ENCODE assay signal across 9 cellular contexts in genomic region chr19:20661150-20661819, GRCh38. TPM values are rescaled to one million over a fixed set of nuclear protein-coding genes. Genes with fewer than 3 reads are reported as not detected.
A peak's percentile ranks its signal among the peaks of the same experiment; 100 is the strongest.
DNase-seq lines count a peak whose midpoint lies in the region; ATAC-seq and TF ChIP-seq lines count a peak whose summit lies in the region.
"Had no signal": no experiment of that assay in that cellular context is flagged by ENCODE, and none has a peak within 500 bp of the region (broad histone marks: within the 10 kb centered on the region; RNA-seq: fewer than 3 reads in every experiment).

TSS of gene ZNF626 (minus strand) at chr19:20661571. CDS start at chr19:20661446, 125 bp downstream.

- in situ Hi-C loops in Caki2 (cut with HindIII; ENCODE audit: low pct_unique_long_range_greater_than_20kb, low sequenced_read_pairs) = no loop called here

- H3K36me3 Mint-ChIP-seq in GM23338 (ENCODE audit: low read depth) = peaks cover 38% of the 10 kb centered on the region
- H3K36me3 Mint-ChIP-seq in activated CD4-positive, alpha-beta memory T cell treated with anti-CD3 and anti-CD28 coated beads for 36 hours = peaks cover 48% of the 10 kb centered on the region

- peak within 1 kb of the TSS; percentile 69; the same call in 1 of the 2 replicates for H2AFZ ChIP-seq in GM23338

- peaks cover 7% of the 10 kb centered on the region for H3K27me3 Mint-ChIP-seq in GM23338 (ENCODE audit: insufficient read depth, low read depth, poor library complexity)
- H3K27me3 Mint-ChIP-seq in activated CD4-positive, alpha-beta memory T cell treated with anti-CD3 and anti-CD28 coated beads for 36 hours = no peaks in the 10 kb centered on the region

- CTCF ChIA-PET in activated CD4-positive, alpha-beta memory T cell treated with anti-CD3 and anti-CD28 coated beads for 36 hours (lab: Charles Lee) = interaction anchor here (0.6 to 1.1 kb wide), 4 partner anchors 115 to 663 kb away, joined by 3 to 4 read pairs (median 3); partner anchors contain the start of gene ZNF66

- H3K4me3 Mint-ChIP-seq in GM23338 = peak within 1 kb of the TSS; percentile 96
- peak within 1 kb of the TSS; percentile 91 for H3K4me3 Mint-ChIP-seq in activated CD4-positive, alpha-beta memory T cell treated with anti-CD3 and anti-CD28 coated beads for 36 hours

- H3K27ac ChIP-seq in GM23338 (ENCODE audit: low read depth) = peak within 1 kb of the TSS; percentile 83
- peak within 1 kb of the TSS in 56 of 59 donors; percentile 39 to 92 (median 80) for H3K27ac ChIP-seq in dorsolateral prefrontal cortex
- peak within 1 kb of the TSS; percentile 77 to 81 for H3K27ac ChIP-seq in left lung
- H3K27ac ChIP-seq: KMS-11 had no signal

- intact Hi-C loops in activated CD4-positive, alpha-beta memory T cell treated with anti-CD3 and anti-CD28 coated beads for 36 hours (cut with micrococcal nuclease) = loop anchor here (1.0 to 10.0 kb wide), 5 partner anchors 94 to 424 kb away; partner anchors contain the start of genes ZNF430, ZNF66 and ZNF737
- intact Hi-C loops in dorsolateral prefrontal cortex (cut with DNase I) (loop anchor here (2.0 to 10.0 kb wide), 4 partner anchors 96 to 416 kb away; partner anchors contain the start of genes ZNF66 (in 2 of the 2), ZNF737 (in 1 of the 2) and ZNF85 (in 1 of the 2)), left lung (cut with DNase I) (no loop called here)

- peak within 1 kb of the TSS; percentile 98 for H3K27ac Mint-ChIP-seq in GM23338
- H3K27ac Mint-ChIP-seq in activated CD4-positive, alpha-beta memory T cell treated with anti-CD3 and anti-CD28 coated beads for 36 hours = peak within 1 kb of the TSS; percentile 90

- H3K9me3 ChIP-seq in left lung = peaks cover 0 to 39% of the 10 kb centered on the region in 2 donors

- H3K4me1 ChIP-seq in GM23338 (ENCODE audit: insufficient read depth) = peaks cover 18% of the 10 kb centered on the region; the same call in 1 of the 2 replicates
- H3K4me1 ChIP-seq in left lung = peaks cover 0 to 22% of the 10 kb centered on the region in 2 donors

- H3K4me3 ChIP-seq in GM23338 (peak within 1 kb of the TSS; percentile 76), dorsolateral prefrontal cortex (peak within 1 kb of the TSS; percentile 59 to 94 (median 81)), left lung (peak within 1 kb of the TSS; percentile 59 to 69)

- peaks cover 29% of the 10 kb centered on the region for H4K20me1 ChIP-seq in GM23338 (replicated peaks; ENCODE audit: insufficient read depth)

- no peaks in the 10 kb centered on the region for H3K27me3 ChIP-seq in GM23338 (ENCODE audit: insufficient read depth)
- no peaks in the 10 kb centered on the region for H3K27me3 ChIP-seq in dorsolateral prefrontal cortex
- no peaks in the 10 kb centered on the region for H3K27me3 ChIP-seq in left lung

- no peaks in the 10 kb centered on the region for H3F3A ChIP-seq in GM23338 (replicated peaks; ENCODE audit: low read depth)

- no peaks in the 10 kb centered on the region; the same call in 2 of the 3 replicates for H3K9me3 Mint-ChIP-seq in GM23338
- peaks cover 33% of the 10 kb centered on the region for H3K9me3 Mint-ChIP-seq in activated CD4-positive, alpha-beta memory T cell treated with anti-CD3 and anti-CD28 coated beads for 36 hours

- TF ChIP-seq CTCF in GM23338 (conservative IDR thresholded peaks at IDR 0.05; ENCODE audit: low read depth in 2 of 2) = no peak
- TF ChIP-seq CTCF in dorsolateral prefrontal cortex (IDR thresholded peaks at IDR 0.05 in 54 of 56, conservative IDR thresholded peaks at IDR 0.05 in 2 of 56; ENCODE audit: low read depth in 1 of 56, partially characterized antibody in 56 of 56) = peak in 6 of 56 donors; percentile 11 to 18 (median 14)
- no peak for TF ChIP-seq CTCF in left lung (IDR thresholded peaks at IDR 0.05)

- peaks cover 34% of the 10 kb centered on the region for H3K4me1 Mint-ChIP-seq in GM23338
- H3K4me1 Mint-ChIP-seq in activated CD4-positive, alpha-beta memory T cell treated with anti-CD3 and anti-CD28 coated beads for 36 hours (ENCODE audit: low read depth) = peaks cover 43% of the 10 kb centered on the region

- POLR2A ChIA-PET in activated CD4-positive, alpha-beta memory T cell treated with anti-CD3 and anti-CD28 coated beads for 36 hours (lab: Charles Lee) = interaction anchor here (1.0 to 1.6 kb wide), 6 partner anchors 96 to 667 kb away, joined by 3 to 11 read pairs (median 5); partner anchors contain the start of genes ZNF430, ZNF66, ZNF737 and ZNF85

- peak within 1 kb of the TSS; percentile 83 for H3K4me2 ChIP-seq in GM23338
- H3K4me2 ChIP-seq: KMS-11 had no signal

- H3K36me3 ChIP-seq in GM23338 (ENCODE audit: insufficient read depth) (peaks cover 11% of the 10 kb centered on the region; the same call in 1 of the 2 replicates), left lung (peaks cover 0 to 29% of the 10 kb centered on the region in 2 donors)

- H3K79me2 ChIP-seq in GM23338 (replicated peaks; ENCODE audit: insufficient read depth) = peaks cover 50% of the 10 kb centered on the region

- ATAC-seq in GM23338 = peak; percentile 89
- ATAC-seq in left lung = peak; percentile 99

- H3K9me2 ChIP-seq in GM23338 (ENCODE audit: insufficient read depth) = no peaks in the 10 kb centered on the region

- DNase-seq in Caki2 (ENCODE audit: low read depth) = peak; percentile 93
- DNase-seq in GM23338 (ENCODE audit: low spot score) = peak; percentile 100
- peak; percentile 90 to 92 for DNase-seq in NCI-H2081 (lab: John Stamatoyannopoulos, UW)
- DNase-seq in activated CD4-positive, alpha-beta memory T cell treated with anti-CD3 and anti-CD28 coated beads for 36 hours = peak; percentile 96
- peak; percentile 90 to 98 (median 96) for DNase-seq in dorsolateral prefrontal cortex
- DNase-seq in left lung = peak; percentile 79 to 93
- peak; percentile 78 to 85 (median 80) for DNase-seq in stimulated activated CD4-positive, alpha-beta T cell treated with anti-CD3 and anti-CD28 coated beads, Interleukin-1b, Interleukin-23, amount 100 ng/mL, for 24 hours (ENCODE audit: low read depth in 4 of 4, low spot score in 1 of 4)
- no peak for DNase-seq in NCI-H345 (lab: John Stamatoyannopoulos, UW)

TF ChIP-seq in GM23338, 12 proteins besides CTCF, POLR2A, EP300 and RAD21:
- TF ChIP-seq POLR2AphosphoS5 (IDR thresholded peaks at IDR 0.05; ENCODE audit: low read depth) (peak; percentile 92), EZH2 (IDR thresholded peaks at IDR 0.05; ENCODE audit: low read depth, unreplicated experiment) (no peak)

RNA-seq across cellular contexts. Expression of gene ZNF626, which starts in this region (rescaled TPM):
- 4.9 and 10.6 TPM in 2 replicates for total RNA-seq in Caki2 (2014; rRNA removed; shearing (Covaris generic); ENCODE audit: low replicate concordance)
- total RNA-seq in GM23338 (2014; rRNA removed; shearing (Covaris generic)) = 36.0 and 45.7 TPM in 2 replicates
- polyA plus RNA-seq in GM23338 (2016; fragmentation: Nextera tagmentation; extraction: Ambion mirVana) = 18.5 and 21.8 TPM in 2 replicates
- 10 to 100 TPM in 1 of 2 experiments, 1 to 10 TPM in 1; 8.7 to 12.5 TPM for total RNA-seq in activated CD4-positive, alpha-beta memory T cell treated with anti-CD3 and anti-CD28 coated beads for 36 hours
- 10 to 100 TPM; 11.7 to 26.9 (median 18.8) TPM for total RNA-seq in dorsolateral prefrontal cortex
- total RNA-seq in left lung = 10 to 100 TPM in 1 of 2 donors, 1 to 10 TPM in 1; 8.6 to 10.8 TPM

Comparison
In these comparisons a context has a peak if more than half of its experiments do, and no peak if none do; other contexts are left out.
1. intact Hi-C loops: an anchor here in activated CD4-positive, alpha-beta memory T cell treated with anti-CD3 and anti-CD28 coated beads for 36 hours (1.0 to 10.0 kb wide) and dorsolateral prefrontal cortex (2.0 to 10.0 kb wide); none called in left lung.